ENCODE assay signal across 23 cellular contexts in the genomic region with DNA sequence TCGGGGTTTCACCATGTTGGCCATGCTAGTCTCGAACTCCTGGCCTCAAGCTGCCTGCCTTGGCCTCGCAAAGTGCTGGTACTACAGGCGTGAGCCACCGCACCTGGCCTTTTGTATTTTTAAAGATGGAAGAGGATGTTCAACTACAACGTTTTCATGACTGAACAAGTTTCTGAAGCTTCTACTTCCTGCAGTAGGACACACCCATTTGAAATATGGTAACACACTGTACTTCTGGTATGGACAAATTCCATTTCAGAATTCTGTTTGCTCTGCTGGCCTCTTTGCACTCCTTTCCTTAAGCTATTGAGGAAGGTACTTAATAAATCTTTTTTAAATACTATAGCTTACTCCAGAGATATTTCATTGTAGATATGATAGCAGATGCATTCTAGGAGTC. TPM values are rescaled to one million over a fixed set of nuclear protein-coding genes. Genes with fewer than 3 reads are reported as not detected.
DNase-seq lines count a peak whose midpoint lies in the region; ATAC-seq, FAIRE-seq and TF ChIP-seq lines count a peak whose summit lies in the region.
"Had no signal": no experiment of that assay in that cellular context is flagged by ENCODE, and none has a peak within 500 bp of the region (broad histone marks: within the 10 kb centered on the region; RNA-seq: fewer than 3 reads in every experiment).

No MANE protein-coding gene starts in this region.

- H3K4me3 ChIP-seq in A549 (no peak overlapping the region), OCI-LY7 (ENCODE audit: low read depth, low read length, poor library complexity, severe bottlenecking) (no peak overlapping the region), epithelial cell of esophagus (ENCODE audit: low read length) (no peak overlapping the region), left lung (no peak overlapping the region)
- H3K4me3 ChIP-seq: BLaER1, GM12878, PC-9, SJSA1 had no signal

- H3K9me3 ChIP-seq in A549 (no peaks in the 10 kb centered on the region), OCI-LY7 (ENCODE audit: low read length) (no peaks in the 10 kb centered on the region), left lung (no peaks in the 10 kb centered on the region)
- H3K9me3 ChIP-seq: BLaER1, SJSA1 had no signal

- H4K20me1 ChIP-seq in OCI-LY7 (ENCODE audit: insufficient read depth, low read length) = no peaks in the 10 kb centered on the region
- H4K20me1 ChIP-seq: BLaER1 had no signal

- H3K79me2 ChIP-seq in OCI-LY7 (ENCODE audit: insufficient read depth, low read depth, low read length) = no peaks in the 10 kb centered on the region

- CTCF ChIA-PET in A549 (lab: Yijun Ruan, JAX) (interaction anchor here (0.8 to 1.9 kb wide), 3 partner anchors 17 to 323 kb away, joined by 3 to 8 read pairs (median 3); no protein-coding TSS in a partner anchor), OCI-LY7 (lab: Charles Lee; ENCODE audit: unreplicated experiment) (no interaction called here)

- POLR2A ChIA-PET in A549 (lab: Yijun Ruan, JAX) (no interaction called here), OCI-LY7 (lab: Charles Lee) (interaction anchor here (0.7 kb wide), 1 partner anchor 241 kb away, joined by 3 read pairs; no protein-coding TSS in a partner anchor)

- H3K4me1 ChIP-seq in A549 (peaks cover 19% of the 10 kb centered on the region), OCI-LY7 (ENCODE audit: insufficient read depth, low read length, poor library complexity, severe bottlenecking) (no peaks in the 10 kb centered on the region), left lung (peaks cover 0 to 3% of the 10 kb centered on the region in 2 donors)
- H3K4me1 ChIP-seq: BLaER1, SJSA1 had no signal

- no peaks in the 10 kb centered on the region for H3K36me3 Mint-ChIP-seq in effector memory CD8-positive, alpha-beta T cell (ENCODE audit: insufficient read depth)
- H3K36me3 Mint-ChIP-seq: CD8-positive, alpha-beta T cell had no signal

- no peak overlapping the region for H2AFZ ChIP-seq in OCI-LY7 (ENCODE audit: low read length)
- H2AFZ ChIP-seq: PC-9 had no signal

- H3K4me1 Mint-ChIP-seq in effector memory CD8-positive, alpha-beta T cell (ENCODE audit: low read depth in 2 of 2) = no peaks in the 10 kb centered on the region

- no peak for ATAC-seq in A549
- ATAC-seq in left lung = peak; percentile 61
- ATAC-seq in effector memory CD8-positive, alpha-beta T cell (replicated peaks) = no peak
- no peak for ATAC-seq in HG03135 (IDR thresholded peaks at IDR 0.05; ENCODE audit: unreplicated experiment)
- ATAC-seq: CD8-positive, alpha-beta T cell; GM12878; HepG2 had no signal

- peaks cover 5 to 7% of the 10 kb centered on the region in 2 donors for H3K27me3 Mint-ChIP-seq in effector memory CD8-positive, alpha-beta T cell

- intact Hi-C loops in OCI-LY7 (cut with micrococcal nuclease; ENCODE audit: unreplicated experiment) = loop anchor here (10.0 kb wide), 1 partner anchor 113 kb away; no protein-coding TSS in a partner anchor
- intact Hi-C loops in left lung (cut with DNase I) = no loop called here

- BruUV-seq in OCI-LY7 (replicated peaks; lab: Mats Ljungman, UMichigan) = no TSS peak

- H3K27ac Mint-ChIP-seq in effector memory CD8-positive, alpha-beta T cell = no peak overlapping the region
- H3K27ac Mint-ChIP-seq: CD8-positive, alpha-beta T cell; HFFc6 had no signal

- no peak for TF ChIP-seq RAD21 in A549 (conservative IDR thresholded peaks at IDR 0.05 in 1 of 2, IDR thresholded peaks at IDR 0.05 in 1 of 2)

- H3K9me2 ChIP-seq in OCI-LY7 (ENCODE audit: insufficient read depth, low read length) = no peaks in the 10 kb centered on the region

- FAIRE-seq in A549 (lab: Jason Lieb, UNC) = no peak
- FAIRE-seq: GM12878, GM19239, HepG2 had no signal

- H3K27ac ChIP-seq in A549 (peak overlapping the region in 1 of 2 experiments; percentile 42; a peak in 1 of 6 replicates), OCI-LY7 (ENCODE audit: low read depth, low read length, poor library complexity, severe bottlenecking) (no peak overlapping the region), left lung (no peak overlapping the region)
- H3K27ac ChIP-seq: BLaER1, PC-9, SJSA1 had no signal

- DNase-seq in A549 (ENCODE audit: low read depth in 1 of 2, low spot score in 1 of 2) (peak in 1 of 2 experiments; percentile 4), OCI-LY7 (ENCODE audit: low spot score) (peak; percentile 8), epithelial cell of esophagus (ENCODE audit: low read depth) (peak; percentile 77), left lung (no peak), NCI-H524 (lab: John Stamatoyannopoulos, UW) (no peak)
- DNase-seq in stimulated activated CD4-positive, alpha-beta T cell treated with anti-CD3 and anti-CD28 coated beads, Interleukin-4, amount 100 ng/mL, for 4 hours = no peak
- no peak for DNase-seq in effector memory CD8-positive, alpha-beta T cell
- DNase-seq: Calu3; CD8-positive, alpha-beta T cell; GF-D8; HFFc6; KBM-7; NCI-H1417 treated with DMSO at 0.1 percent for 48 hours; NCI-H187 treated with DMSO at 0.1 percent for 48 hours; NCI-H2227 treated with DMSO at 0.1 percent for 48 hours; NCI-H510A treated with DMSO at 0.1 percent for 48 hours; PC-9 had no signal

- no peak for TF ChIP-seq POLR2A in A549 (IDR thresholded peaks at IDR 0.05; ENCODE audit: low read length)

- H3K36me3 ChIP-seq in OCI-LY7 (ENCODE audit: insufficient read depth, low read length) = no peaks in the 10 kb centered on the region
- H3K36me3 ChIP-seq in left lung = no peaks in the 10 kb centered on the region
- H3K36me3 ChIP-seq: BLaER1, SJSA1 had no signal

- TF ChIP-seq CTCF in A549 (IDR thresholded peaks at IDR 0.05) (no peak), OCI-LY7 (conservative IDR thresholded peaks at IDR 0.05; ENCODE audit: low read length) (no peak), epithelial cell of esophagus (IDR thresholded peaks at IDR 0.05; ENCODE audit: insufficient read depth, low read depth, low read length, missing control alignments) (no peak), left lung (IDR thresholded peaks at IDR 0.05) (no peak)

- WGBS in A549 (ENCODE audit: missing lambda C conversion rate) = 72% methylated on average over 6 of the region's 6 CpGs

- H3K27me3 ChIP-seq in left lung = no peaks in the 10 kb centered on the region
- H3K27me3 ChIP-seq: BLaER1, SJSA1 had no signal

- no peak overlapping the region for H3K4me3 Mint-ChIP-seq in effector memory CD8-positive, alpha-beta T cell
- H3K4me3 Mint-ChIP-seq: CD8-positive, alpha-beta T cell; HFFc6 had no signal

- no peak for TF ChIP-seq EP300 in A549 (IDR thresholded peaks at IDR 0.05)

- H3K9me3 Mint-ChIP-seq in effector memory CD8-positive, alpha-beta T cell = no peaks in the 10 kb centered on the region
- H3K9me3 Mint-ChIP-seq: CD8-positive, alpha-beta T cell; HFFc6 had no signal

- H3K4me2 ChIP-seq in A549 (peak overlapping the region; percentile 2; the same call in 1 of the 3 replicates), OCI-LY7 (ENCODE audit: low read length) (0 out of 2 replicates have a peak overlapping the region, but pooled peaks have one; percentile 5)
- H3K4me2 ChIP-seq: BLaER1, PC-9 had no signal

TF ChIP-seq in A549, 52 proteins besides CTCF, POLR2A, EP300 and RAD21:
- TF ChIP-seq ZFP36 (IDR thresholded peaks at IDR 0.05; ENCODE audit: borderline replicate concordance, partially characterized antibody) (no peak), JUNB (IDR thresholded peaks at IDR 0.05) (no peak)

RNA-seq across cellular contexts. Expression of gene CDK1, which starts 10.9 kb away (rescaled TPM):
- 82.3 and 109 TPM in 2 replicates for polyA plus RNA-seq in A549 (2011; rRNA removed)
- 35.7 and 39.1 TPM in 2 replicates for polyA plus RNA-seq in A549 (2012; cell fraction: cytosol; rRNA removed)
- polyA plus RNA-seq in A549 (2012; cell fraction: nucleus; rRNA removed) = 22.5 and 34.1 TPM in 2 replicates
- 87.1 to 105 TPM (median 97.1 TPM) in 3 replicates for polyA plus RNA-seq in A549 (2017; fragmentation: RNase III; extraction: RNeasy Plus Mini Kit Qiagen cat#74134 plus additional on column Dnase treatment)
- 10.4 and 11.0 TPM in 2 replicates for polyA minus RNA-seq in A549 (2011; rRNA and poly(A)+ RNA removed)
- total RNA-seq in OCI-LY7 (2014; rRNA removed; shearing (Covaris generic)) = 145 and 156 TPM in 2 replicates
- 155 and 164 TPM in 2 replicates for total RNA-seq in OCI-LY7 (2022)
- 10 to 100 TPM in 1 of 2 donors, 1 to 10 TPM in 1; 9.2 to 32.5 TPM for total RNA-seq in left lung

Comparison
In these comparisons a context has a peak if more than half of its experiments do, and no peak if none do; other contexts are left out.
1. DNase-seq: peak in OCI-LY7 (single experiment) and epithelial cell of esophagus (single experiment); none in left lung (0 of 2), stimulated activated CD4-positive, alpha-beta T cell treated with anti-CD3 and anti-CD28 coated beads, Interleukin-4, amount 100 ng/mL, for 4 hours (0 of 2), effector memory CD8-positive, alpha-beta T cell (0 of 3) and NCI-H524 (0 of 2).
2. RNA of gene CDK1, which starts 10.9 kb away (total RNA-seq): 145 to 164 TPM in OCI-LY7; 9.2 to 32.5 TPM in left lung; every median in the first group is over 4 times any median in the second.